ENCODE assay signal across 1 cellular context in the genomic region with DNA sequence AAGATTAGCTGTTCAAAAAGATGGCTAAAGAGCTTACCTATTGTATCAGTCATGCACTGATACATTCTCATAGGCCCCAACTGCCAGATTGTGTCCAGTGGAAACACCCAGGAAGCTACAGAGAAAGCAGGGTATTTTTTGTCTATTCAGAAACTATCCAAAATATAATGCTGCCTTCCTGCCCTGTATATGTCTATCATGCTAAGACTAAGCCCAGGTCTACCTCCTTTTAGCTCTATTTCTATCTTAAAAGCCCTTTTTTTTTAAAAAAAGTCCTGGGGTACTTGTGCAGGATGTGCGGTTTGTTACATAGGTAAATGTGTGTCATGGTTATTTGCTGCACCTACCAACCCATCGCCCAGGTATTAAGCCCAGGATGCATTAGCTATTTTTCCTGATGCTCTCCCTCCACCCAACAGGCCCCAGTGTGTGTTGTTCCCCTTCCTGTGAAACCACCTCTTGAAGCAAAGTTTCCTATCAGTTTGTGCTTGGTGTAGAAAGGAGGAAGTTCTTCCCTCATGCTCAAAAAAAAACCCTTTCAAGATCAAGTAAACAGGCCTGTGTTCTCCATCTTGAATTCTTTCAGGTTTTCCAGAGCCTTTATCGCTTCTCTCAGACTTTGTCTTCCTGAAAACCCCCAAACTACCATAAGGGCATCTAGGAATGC.
TF ChIP-seq lines count a peak whose summit lies in the region.

No MANE protein-coding gene starts in this region.

TF ChIP-seq in K562, 482 proteins besides CTCF, POLR2A, EP300 and RAD21 (continued from another document):
- TF ChIP-seq SRSF9 (IDR thresholded peaks at IDR 0.05; ENCODE audit: borderline replicate concordance, low read depth, low read length) (no peak), FUS (optimal IDR thresholded peaks at IDR 0.05; ENCODE audit: low read depth, low read length) (no peak), YBX1 (IDR thresholded peaks at IDR 0.05) (no peak), TCF7 (IDR thresholded peaks at IDR 0.05; ENCODE audit: borderline replicate concordance) (no peak), BRF1 (IDR thresholded peaks at IDR 0.05; ENCODE audit: borderline replicate concordance, extremely low read depth, insufficient read length) (no peak), FOS (IDR thresholded peaks at IDR 0.05; ENCODE audit: extremely low read depth, insufficient read length) (no peak), RBM14 (IDR thresholded peaks at IDR 0.05; ENCODE audit: borderline replicate concordance, insufficient read depth, low read depth, low read length) (no peak), ZBTB17 (CRISPR knock-in tag; IDR thresholded peaks at IDR 0.05) (no peak), HMG20A (CRISPR knock-in tag; conservative IDR thresholded peaks at IDR 0.05) (no peak), SMARCB1 (IDR thresholded peaks at IDR 0.05; ENCODE audit: insufficient read length, low read depth) (no peak)
- TF ChIP-seq, protein P1, sequence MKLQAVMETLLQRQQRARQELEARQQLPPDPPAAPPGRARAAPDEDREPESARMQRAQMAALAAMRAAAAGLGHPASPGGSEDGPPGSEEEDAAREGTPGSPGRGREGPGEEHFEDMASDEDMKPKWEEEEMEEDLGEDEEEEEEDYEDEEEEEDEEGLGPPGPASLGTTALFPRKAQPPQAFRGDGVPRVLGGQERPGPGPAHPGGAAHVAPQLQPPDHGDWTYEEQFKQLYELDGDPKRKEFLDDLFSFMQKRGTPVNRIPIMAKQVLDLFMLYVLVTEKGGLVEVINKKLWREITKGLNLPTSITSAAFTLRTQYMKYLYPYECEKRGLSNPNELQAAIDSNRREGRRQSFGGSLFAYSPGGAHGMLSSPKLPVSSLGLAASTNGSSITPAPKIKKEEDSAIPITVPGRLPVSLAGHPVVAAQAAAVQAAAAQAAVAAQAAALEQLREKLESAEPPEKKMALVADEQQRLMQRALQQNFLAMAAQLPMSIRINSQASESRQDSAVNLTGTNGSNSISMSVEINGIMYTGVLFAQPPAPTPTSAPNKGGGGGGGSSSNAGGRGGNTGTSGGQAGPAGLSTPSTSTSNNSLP (IDR thresholded peaks at IDR 0.05; ENCODE audit: borderline replicate concordance, low read depth, low read length) = no peak
- TF ChIP-seq, protein P2, sequence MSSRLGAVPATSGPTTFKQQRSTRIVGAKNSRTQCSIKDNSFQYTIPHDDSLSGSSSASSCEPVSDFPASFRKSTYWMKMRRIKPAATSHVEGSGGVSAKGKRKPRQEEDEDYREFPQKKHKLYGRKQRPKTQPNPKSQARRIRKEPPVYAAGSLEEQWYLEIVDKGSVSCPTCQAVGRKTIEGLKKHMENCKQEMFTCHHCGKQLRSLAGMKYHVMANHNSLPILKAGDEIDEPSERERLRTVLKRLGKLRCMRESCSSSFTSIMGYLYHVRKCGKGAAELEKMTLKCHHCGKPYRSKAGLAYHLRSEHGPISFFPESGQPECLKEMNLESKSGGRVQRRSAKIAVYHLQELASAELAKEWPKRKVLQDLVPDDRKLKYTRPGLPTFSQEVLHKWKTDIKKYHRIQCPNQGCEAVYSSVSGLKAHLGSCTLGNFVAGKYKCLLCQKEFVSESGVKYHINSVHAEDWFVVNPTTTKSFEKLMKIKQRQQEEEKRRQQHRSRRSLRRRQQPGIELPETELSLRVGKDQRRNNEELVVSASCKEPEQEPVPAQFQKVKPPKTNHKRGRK (tag; IDR thresholded peaks at IDR 0.05) = no peak
